10 cellular contexts compared by ENCODE assay signal in the genomic region with DNA sequence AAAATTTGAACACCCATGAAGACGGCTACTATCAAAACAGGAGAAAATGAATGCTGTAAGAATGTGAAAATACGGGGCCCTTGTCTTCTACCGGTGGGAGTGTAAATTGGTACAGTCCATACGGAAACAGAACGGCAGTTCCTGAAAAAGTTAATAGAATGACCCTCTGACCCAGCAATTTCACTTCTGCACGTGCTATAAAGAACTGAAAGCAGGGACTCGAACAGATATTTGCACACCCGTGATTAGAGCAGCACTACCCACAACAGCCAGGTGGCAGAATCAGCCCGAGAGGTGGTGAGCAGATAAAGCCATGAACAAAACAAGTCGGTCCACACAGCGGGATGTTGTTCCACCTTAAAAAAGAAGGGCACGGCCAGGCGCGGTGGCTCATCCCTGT. TPM values are rescaled to one million over a fixed set of nuclear protein-coding genes. Genes with fewer than 3 reads are reported as not detected.
DNase-seq lines count a peak whose midpoint lies in the region; ATAC-seq and TF ChIP-seq lines count a peak whose summit lies in the region.
"Had no signal": no experiment of that assay in that cellular context is flagged by ENCODE, and none has a peak within 500 bp of the region (broad histone marks: within the 10 kb centered on the region; RNA-seq: fewer than 3 reads in every experiment).

No MANE protein-coding gene starts in this region.

- H3K4me3 Mint-ChIP-seq in H9: no peak overlapping the region; a peak in 1 of 5 replicates
- H3K4me3 Mint-ChIP-seq in mesothelial cell of epicardium: no peak overlapping the region
- H3K4me3 Mint-ChIP-seq: activated T-cell treated with anti-CD3 and anti-CD28 coated beads, Interleukin-2, amount 50 U/mL, for 4 hours had no signal

- H2BK20ac ChIP-seq in H9 (ENCODE audit: low read depth, low read length, poor library complexity, severe bottlenecking): no peak overlapping the region

- no peak overlapping the region for H2BK15ac ChIP-seq in H9 (ENCODE audit: low read depth, low read length)

- peaks cover 4% of the 10 kb centered on the region for H3K27me3 Mint-ChIP-seq in H9 (ENCODE audit: low read depth)
- peaks cover 31% of the 10 kb centered on the region for H3K27me3 Mint-ChIP-seq in mesothelial cell of epicardium (ENCODE audit: low read depth)

- no peak overlapping the region for H3K56ac ChIP-seq in H9 (ENCODE audit: insufficient read length, low read depth, low read length)

- H3K79me2 ChIP-seq in H9 (ENCODE audit: insufficient read depth, low read length): no peaks in the 10 kb centered on the region

- no peaks in the 10 kb centered on the region for H3K27me3 ChIP-seq in H9 (ENCODE audit: insufficient read depth, low read length)

- WGBS in H9 (ENCODE audit: extremely low coverage, insufficient read length, low lambda C conversion rate): no CpG with 5 or more reads among the region's 14 CpGs

- H3K23me2 ChIP-seq in H9 (ENCODE audit: insufficient read length, low read depth, low read length, poor library complexity, severe bottlenecking): no peaks in the 10 kb centered on the region

- H4K5ac ChIP-seq in H9 (ENCODE audit: insufficient read length, low read depth, low read length): no peak overlapping the region

- H3K9me3 ChIP-seq in H9 (ENCODE audit: control insufficient read depth, low read depth, low read length): no peaks in the 10 kb centered on the region

- no peak overlapping the region for H3K14ac ChIP-seq in H9 (ENCODE audit: insufficient read depth, low read length)

- H3K27ac ChIP-seq in H9 (ENCODE audit: insufficient read length, low read depth, low read length): no peak overlapping the region

- 0 out of 7 replicates have a peak overlapping the region, but pooled peaks of 1 of the 3 experiments have one; percentile 53 for H3K27ac Mint-ChIP-seq in H9
- no peak overlapping the region for H3K27ac Mint-ChIP-seq in mesothelial cell of epicardium

- H2AFZ ChIP-seq in H9 (ENCODE audit: low read length): no peak overlapping the region

- no peak overlapping the region for H3K9ac ChIP-seq in H9 (ENCODE audit: extremely low read depth, insufficient read length, low read length)

- no peak overlapping the region for H2BK5ac ChIP-seq in H9 (ENCODE audit: insufficient read length, low read length)

- H3T11ph ChIP-seq in H9 (ENCODE audit: low read length): no peak overlapping the region

- TF ChIP-seq CTCF in H9 (conservative IDR thresholded peaks at IDR 0.05) (peak; percentile 27; the same call in 1 of the 3 replicates), mesothelial cell of epicardium (IDR thresholded peaks at IDR 0.05; ENCODE audit: unreplicated experiment) (peak; percentile 19)

- H3K4ac ChIP-seq in H9 (ENCODE audit: low read depth, low read length): no peak overlapping the region

- no peaks in the 10 kb centered on the region for H3K36me3 Mint-ChIP-seq in H9 (ENCODE audit: insufficient read depth in 1 of 3, low read depth in 3 of 3)
- no peaks in the 10 kb centered on the region for H3K36me3 Mint-ChIP-seq in mesothelial cell of epicardium

- no peak overlapping the region for H2AK5ac ChIP-seq in H9 (ENCODE audit: insufficient read length, low read length)

- H3K4me1 ChIP-seq in H9 (ENCODE audit: insufficient read depth, low read length): no peaks in the 10 kb centered on the region

- no peak overlapping the region for H4K91ac ChIP-seq in H9 (ENCODE audit: insufficient read length, low read depth, low read length)

- H4K20me1 ChIP-seq in H9 (ENCODE audit: control insufficient read depth, insufficient read depth, insufficient read length): peaks cover 4% of the 10 kb centered on the region

- no peak overlapping the region for H3K23ac ChIP-seq in H9 (ENCODE audit: insufficient read length, low read depth, low read length)

- no peak overlapping the region for H2BK120ac ChIP-seq in H9 (ENCODE audit: low read depth, low read length, poor library complexity, severe bottlenecking)

- H3K79me1 ChIP-seq in H9 (ENCODE audit: insufficient read depth, low read depth, low read length, poor library complexity, severe bottlenecking): no peaks in the 10 kb centered on the region

- H3K4me1 Mint-ChIP-seq in H9 (peaks cover 9 to 49% of the 10 kb centered on the region in 2 experiments), mesothelial cell of epicardium (peaks cover 6% of the 10 kb centered on the region)

- H2BK12ac ChIP-seq in H9 (ENCODE audit: insufficient read length, low read depth, low read length): no peak overlapping the region

- peaks cover 0 to 4% of the 10 kb centered on the region in 2 experiments; a peak in 2 of 5 replicates for H3K9me3 Mint-ChIP-seq in H9
- H3K9me3 Mint-ChIP-seq in mesothelial cell of epicardium: no peaks in the 10 kb centered on the region
- H3K9me3 Mint-ChIP-seq: activated T-cell treated with anti-CD3 and anti-CD28 coated beads, Interleukin-2, amount 50 U/mL, for 4 hours had no signal

- no peak overlapping the region for H3K4me2 ChIP-seq in H9 (ENCODE audit: insufficient read depth, insufficient read length, low read length)

- H3K18ac ChIP-seq in H9 (ENCODE audit: insufficient read length, low read depth, low read length): no peak overlapping the region

- peak; percentile 72 for ATAC-seq in GM18511 (IDR thresholded peaks at IDR 0.05; ENCODE audit: unreplicated experiment)
- ATAC-seq: activated T-cell treated with anti-CD3 and anti-CD28 coated beads, Interleukin-2, amount 50 U/mL, for 4 hours had no signal

- no peak overlapping the region for H4K8ac ChIP-seq in H9 (replicated peaks; ENCODE audit: insufficient read length, low read depth, low read length)

- DNase-seq in H9 (no peak), NCI-H2227 treated with DMSO at 0.1 percent for 48 hours (lab: John Stamatoyannopoulos, UW) (peak; percentile 10), mesothelial cell of epicardium (ENCODE audit: low spot score in 2 of 2, unreplicated experiment in 2 of 2) (no peak), Kasumi-1 (lab: John Stamatoyannopoulos, UW) (no peak), DMS79 treated with DMSO at 0.1 percent for 48 hours (lab: John Stamatoyannopoulos, UW) (no peak)
- DNase-seq in activated CD8-positive, alpha-beta memory T cell treated with anti-CD3 and anti-CD28 coated beads for 24 hours: no peak
- DNase-seq in NK-92 treated with Interleukin-12 subunit alpha and Interleukin-12 subunit beta, amount 100 ng/mL, for 24 hours (lab: John Stamatoyannopoulos, UW): no peak
- DNase-seq: activated T-cell treated with anti-CD3 and anti-CD28 coated beads, Interleukin-2, amount 50 U/mL, for 4 hours; NCI-H82 had no signal

RNA-seq across cellular contexts. Expression of a gene that starts 22.6 kb away (rescaled TPM):
- total RNA-seq in H9 (2021): 30.8 and 30.9 TPM in 2 replicates
- 33.5 to 34.9 TPM (median 33.6 TPM) in 3 replicates for total RNA-seq in mesothelial cell of epicardium
